In genomic region chr22:19110064-19110458, GRCh38 we compare ENCODE assay signal across 12 cellular contexts. TPM values are rescaled to one million over a fixed set of nuclear protein-coding genes. Genes with fewer than 3 reads are reported as not detected.
DNase-seq lines count a peak whose midpoint lies in the region; ATAC-seq and TF ChIP-seq lines count a peak whose summit lies in the region.
"Had no signal": no experiment of that assay in that cellular context is flagged by ENCODE, and none has a peak within 500 bp of the region (broad histone marks: within the 10 kb centered on the region; RNA-seq: fewer than 3 reads in every experiment).

No MANE protein-coding gene starts in this region.

- H2AFZ ChIP-seq in MM.1S (ENCODE audit: low read length) (no peak overlapping the region), neural progenitor cell (replicated peaks) (no peak overlapping the region)

- H3F3A ChIP-seq in MM.1S (ENCODE audit: insufficient read depth, low read length) (peaks cover 16% of the 10 kb centered on the region), neural progenitor cell (ENCODE audit: low read depth) (peaks cover 6% of the 10 kb centered on the region)

- DNase-seq in CD4-positive, alpha-beta T cell: no peak
- DNase-seq in MM.1S: no peak
- no peak for DNase-seq in central memory CD8-positive, alpha-beta T cell (ENCODE audit: low spot score in 2 of 2)
- peak; percentile 53 for DNase-seq in neural progenitor cell (ENCODE audit: low spot score)
- no peak for DNase-seq in SHP77 (lab: John Stamatoyannopoulos, UW)
- DNase-seq in SK-N-DZ (ENCODE audit: low spot score): no peak
- DNase-seq in activated gamma-delta T cell (lab: John Stamatoyannopoulos, UW): no peak
- DNase-seq: HFFc6, NCI-H446 had no signal

- no peaks in the 10 kb centered on the region for H3K27me3 Mint-ChIP-seq in CD4-positive, alpha-beta T cell
- no peaks in the 10 kb centered on the region for H3K27me3 Mint-ChIP-seq in central memory CD8-positive, alpha-beta T cell
- peaks cover 2% of the 10 kb centered on the region for H3K27me3 Mint-ChIP-seq in neural progenitor cell (ENCODE audit: insufficient read depth, low read depth)

- H3K9ac ChIP-seq in MM.1S (ENCODE audit: low read length): no peak overlapping the region
- no peak overlapping the region for H3K9ac ChIP-seq in neural progenitor cell

- H3K79me2 ChIP-seq in MM.1S (ENCODE audit: low read length) (peaks cover 97% of the 10 kb centered on the region), neural progenitor cell (ENCODE audit: low read depth) (peaks cover 100% of the 10 kb centered on the region)

- TF ChIP-seq CTCF in CD4-positive, alpha-beta T cell (IDR thresholded peaks at IDR 0.05): no peak
- no peak for TF ChIP-seq CTCF in MM.1S (IDR thresholded peaks at IDR 0.05; ENCODE audit: low read length)
- no peak for TF ChIP-seq CTCF in neural progenitor cell (IDR thresholded peaks at IDR 0.05)

- H3K27ac Mint-ChIP-seq in CD4-positive, alpha-beta T cell: peak overlapping the region; percentile 86
- peak overlapping the region; percentile 82 for H3K27ac Mint-ChIP-seq in central memory CD8-positive, alpha-beta T cell (ENCODE audit: low read depth)
- no peak overlapping the region for H3K27ac Mint-ChIP-seq in neural progenitor cell

- no peak overlapping the region for H3K4me3 ChIP-seq in MM.1S (ENCODE audit: low read length)
- no peak overlapping the region for H3K4me3 ChIP-seq in neural progenitor cell

- ATAC-seq in CD4-positive, alpha-beta T cell (ENCODE audit: poor library complexity): peak; percentile 4
- no peak for ATAC-seq in central memory CD8-positive, alpha-beta T cell (replicated peaks; ENCODE audit: extremely low read depth, poor library complexity, severe bottlenecking)
- ATAC-seq in HG03135 (IDR thresholded peaks at IDR 0.05; ENCODE audit: unreplicated experiment): no peak

- H3K36me3 ChIP-seq in MM.1S (replicated peaks; ENCODE audit: insufficient read depth, low read length) (no peaks in the 10 kb centered on the region), neural progenitor cell (no peaks in the 10 kb centered on the region)

- peak overlapping the region; percentile 84 for H3K4me3 Mint-ChIP-seq in CD4-positive, alpha-beta T cell
- peak overlapping the region; percentile 64 for H3K4me3 Mint-ChIP-seq in central memory CD8-positive, alpha-beta T cell
- H3K4me3 Mint-ChIP-seq in neural progenitor cell: no peak overlapping the region
- H3K4me3 Mint-ChIP-seq: HFFc6, neural crest cell had no signal

- H3K4me2 ChIP-seq in MM.1S (ENCODE audit: low read depth, low read length) (peak overlapping the region; percentile 14), neural progenitor cell (peak overlapping the region; percentile 28)

- peaks cover 80% of the 10 kb centered on the region for H3K4me1 Mint-ChIP-seq in CD4-positive, alpha-beta T cell (ENCODE audit: low read depth)
- peaks cover 70% of the 10 kb centered on the region for H3K4me1 Mint-ChIP-seq in central memory CD8-positive, alpha-beta T cell
- H3K4me1 Mint-ChIP-seq in neural progenitor cell: peaks cover 34% of the 10 kb centered on the region

- peaks cover 23% of the 10 kb centered on the region for H3K36me3 Mint-ChIP-seq in CD4-positive, alpha-beta T cell (ENCODE audit: low read depth)
- H3K36me3 Mint-ChIP-seq in central memory CD8-positive, alpha-beta T cell (ENCODE audit: insufficient read depth): peaks cover 17% of the 10 kb centered on the region
- peaks cover 6% of the 10 kb centered on the region for H3K36me3 Mint-ChIP-seq in neural progenitor cell

- CTCF ChIA-PET in CD4-positive, alpha-beta T cell (lab: Charles Lee): interaction anchor here (2.4 to 2.5 kb wide), 2 partner anchors 11 to 34 kb away, joined by 19 read pairs; partner anchors contain the start of genes DGCR2 and ESS2

- intact Hi-C loops in CD4-positive, alpha-beta T cell (cut with DNase I, micrococcal nuclease): no loop called here

- no peaks in the 10 kb centered on the region for H3K9me2 ChIP-seq in MM.1S (replicated peaks; ENCODE audit: insufficient read depth, low read length)

- H3K4me1 ChIP-seq in MM.1S (ENCODE audit: low read length): peaks cover 17% of the 10 kb centered on the region
- H3K4me1 ChIP-seq in neural progenitor cell: peaks cover 20% of the 10 kb centered on the region

- no peaks in the 10 kb centered on the region for H3K9me3 ChIP-seq in CD4-positive, alpha-beta T cell (ENCODE audit: control insufficient read depth, low read length)
- no peaks in the 10 kb centered on the region for H3K9me3 ChIP-seq in MM.1S (replicated peaks; ENCODE audit: insufficient read depth, low read length)
- H3K9me3 ChIP-seq in neural progenitor cell (ENCODE audit: low read depth): no peaks in the 10 kb centered on the region

- no peaks in the 10 kb centered on the region for H3K27me3 ChIP-seq in CD4-positive, alpha-beta T cell (ENCODE audit: control insufficient read depth, insufficient read depth, low read length)
- H3K27me3 ChIP-seq in MM.1S (replicated peaks; ENCODE audit: insufficient read depth, low read length) (no peaks in the 10 kb centered on the region), neural progenitor cell (no peaks in the 10 kb centered on the region)

- H3K9me3 Mint-ChIP-seq in CD4-positive, alpha-beta T cell: no peaks in the 10 kb centered on the region
- H3K9me3 Mint-ChIP-seq in central memory CD8-positive, alpha-beta T cell: no peaks in the 10 kb centered on the region
- H3K9me3 Mint-ChIP-seq in neural progenitor cell: no peaks in the 10 kb centered on the region
- H3K9me3 Mint-ChIP-seq: HFFc6, neural crest cell had no signal

- H4K20me1 ChIP-seq in MM.1S (ENCODE audit: insufficient read depth, low read length): peaks cover 72% of the 10 kb centered on the region
- H4K20me1 ChIP-seq in neural progenitor cell (ENCODE audit: low read depth): peaks cover 97% of the 10 kb centered on the region

- POLR2A ChIA-PET in CD4-positive, alpha-beta T cell (lab: Charles Lee): interaction anchor here (1.0 to 3.7 kb wide), 4 partner anchors 8 to 68 kb away, joined by 3 to 79 read pairs (median 14); partner anchors contain the start of genes DGCR2, ESS2 and SLC25A1

- peak overlapping the region; percentile 85 for H3K27ac ChIP-seq in CD4-positive, alpha-beta T cell (ENCODE audit: low read depth, low read length)
- peak overlapping the region; percentile 5; the same call in 1 of the 2 replicates for H3K27ac ChIP-seq in MM.1S (ENCODE audit: low read length)
- H3K27ac ChIP-seq in neural progenitor cell: no peak overlapping the region

RNA-seq across cellular contexts. Expression of gene DGCR2, which starts 12.2 kb away (rescaled TPM):
- total RNA-seq in CD4-positive, alpha-beta T cell: 10 to 100 TPM; 31.9 to 35.5 TPM
- total RNA-seq in neural progenitor cell (ENCODE audit: low replicate concordance): 20.6 and 50.9 TPM in 2 replicates
- 45.5 and 48.0 TPM in 2 replicates for polyA plus RNA-seq in SK-N-DZ (2014; cell fraction: cytosol; rRNA removed)
- 33.5 and 34.4 TPM in 2 replicates for polyA plus RNA-seq in SK-N-DZ (2014; cell fraction: nucleus; rRNA removed)

RNA-seq across cellular contexts. Expression of gene TSSK2, which starts 21.0 kb away (rescaled TPM):
- total RNA-seq in CD4-positive, alpha-beta T cell: under 1 TPM in 1 of 2 experiments, not detected in 1; 0.31 TPM
- total RNA-seq in neural progenitor cell (ENCODE audit: low replicate concordance): not detected in 2 replicates
- not detected in 2 replicates for polyA plus RNA-seq in SK-N-DZ (2014; cell fraction: cytosol; rRNA removed)
- not detected in 2 replicates for polyA plus RNA-seq in SK-N-DZ (2014; cell fraction: nucleus; rRNA removed)
- total RNA-seq: astrocyte, HFFc6, neural crest cell had no signal

RNA-seq across cellular contexts. Expression of gene ESS2, which starts 34.4 kb away (rescaled TPM):
- total RNA-seq in CD4-positive, alpha-beta T cell: 10 to 100 TPM; 56.1 to 58.0 TPM
- total RNA-seq in neural progenitor cell (ENCODE audit: low replicate concordance): 7.2 and 12.5 TPM in 2 replicates
- polyA plus RNA-seq in SK-N-DZ (2014; cell fraction: cytosol; rRNA removed): 23.4 and 31.1 TPM in 2 replicates
- polyA plus RNA-seq in SK-N-DZ (2014; cell fraction: nucleus; rRNA removed): 18.7 and 31.3 TPM in 2 replicates

RNA-seq across cellular contexts. Expression of gene GSC2, which starts 40.0 kb away (rescaled TPM):
- not detected for total RNA-seq in CD4-positive, alpha-beta T cell
- total RNA-seq in neural progenitor cell (ENCODE audit: low replicate concordance): not detected in 2 replicates
- not detected in 2 replicates for polyA plus RNA-seq in SK-N-DZ (2014; cell fraction: cytosol; rRNA removed)
- not detected in 2 replicates for polyA plus RNA-seq in SK-N-DZ (2014; cell fraction: nucleus; rRNA removed)
- total RNA-seq: astrocyte, HFFc6, neural crest cell had no signal
